18 cellular contexts compared by ENCODE assay signal in the genomic region with DNA sequence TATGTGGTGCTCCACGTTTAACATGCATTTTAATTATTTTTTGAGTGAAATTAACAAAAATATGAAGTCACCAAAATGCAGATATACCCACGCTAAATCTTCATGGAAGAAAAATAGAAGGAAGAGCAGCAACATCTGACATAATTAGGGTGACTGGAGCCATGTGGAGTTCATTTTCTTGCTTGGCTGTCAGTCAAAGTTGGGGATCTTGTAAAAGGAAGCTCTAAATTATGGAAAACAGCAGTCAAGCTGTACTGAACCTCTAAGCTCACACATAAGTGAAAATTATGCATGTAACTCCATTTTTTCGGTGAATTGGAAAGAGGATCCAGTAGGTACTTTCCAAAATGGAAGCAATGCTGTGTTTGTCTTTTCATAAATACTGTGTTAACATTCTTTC. TPM values are rescaled to one million over a fixed set of nuclear protein-coding genes. Genes with fewer than 3 reads are reported as not detected.
DNase-seq lines count a peak whose midpoint lies in the region; TF ChIP-seq lines count a peak whose summit lies in the region.
"Had no signal": no experiment of that assay in that cellular context is flagged by ENCODE, and none has a peak within 500 bp of the region (broad histone marks: within the 10 kb centered on the region; RNA-seq: fewer than 3 reads in every experiment).

No MANE protein-coding gene starts in this region.

- H3K4me1 Mint-ChIP-seq in H9 = peaks cover 6 to 10% of the 10 kb centered on the region in 2 experiments; a peak in 3 of 4 replicates
- H3K4me1 Mint-ChIP-seq in activated T-cell treated with anti-CD3 and anti-CD28 coated beads, Interleukin-2, amount 50 U/mL, for 24 hours (ENCODE audit: low read depth) = no peaks in the 10 kb centered on the region
- H3K4me1 Mint-ChIP-seq: B cell had no signal

- H3K27me3 ChIP-seq in H9 (ENCODE audit: insufficient read depth, low read length) = no peaks in the 10 kb centered on the region
- H3K27me3 ChIP-seq in OCI-LY3 (ENCODE audit: low read depth, low read length) = no peaks in the 10 kb centered on the region

- H3K9ac ChIP-seq in H9 (ENCODE audit: extremely low read depth, insufficient read length, low read length) (no peak overlapping the region), OCI-LY3 (ENCODE audit: low read length) (no peak overlapping the region)

- no peaks in the 10 kb centered on the region for H4K20me1 ChIP-seq in H9 (ENCODE audit: control insufficient read depth, insufficient read depth, insufficient read length)
- no peaks in the 10 kb centered on the region for H4K20me1 ChIP-seq in OCI-LY3 (ENCODE audit: insufficient read depth, low read length)

- H2BK12ac ChIP-seq in H9 (ENCODE audit: insufficient read length, low read depth, low read length) = no peak overlapping the region

- H2BK5ac ChIP-seq in H9 (ENCODE audit: insufficient read length, low read length) = peak overlapping the region; percentile 53

- no peak overlapping the region for H2BK20ac ChIP-seq in H9 (ENCODE audit: low read depth, low read length, poor library complexity, severe bottlenecking)

- H3K36me3 Mint-ChIP-seq in H9 (ENCODE audit: insufficient read depth in 1 of 3, low read depth in 3 of 3) = no peaks in the 10 kb centered on the region
- H3K36me3 Mint-ChIP-seq in activated T-cell treated with anti-CD3 and anti-CD28 coated beads, Interleukin-2, amount 50 U/mL, for 24 hours (ENCODE audit: low read depth) = no peaks in the 10 kb centered on the region

- no peak overlapping the region for H2AFZ ChIP-seq in H9 (ENCODE audit: low read length)
- peak overlapping the region; percentile 33; the same call in 1 of the 2 replicates for H2AFZ ChIP-seq in OCI-LY3 (ENCODE audit: low read depth, low read length)

- no peak overlapping the region for H2AK5ac ChIP-seq in H9 (ENCODE audit: insufficient read length, low read length)

- H3K27ac ChIP-seq in H9 (ENCODE audit: insufficient read length, low read depth, low read length) = no peak overlapping the region
- H3K27ac ChIP-seq in OCI-LY3 (ENCODE audit: low read length) = no peak overlapping the region
- H3K27ac ChIP-seq: RWPE1 had no signal

- H3K18ac ChIP-seq in H9 (ENCODE audit: insufficient read length, low read depth, low read length) = no peak overlapping the region

- no peak for DNase-seq in H9
- DNase-seq in fibroblast of mammary gland (ENCODE audit: low read depth) = peak; percentile 40
- peak; percentile 63 for DNase-seq in putamen (ENCODE audit: low spot score)
- no peak for DNase-seq in NK-92 treated with Interleukin-12 subunit alpha and Interleukin-12 subunit beta, amount 100 ng/mL, for 24 hours (lab: John Stamatoyannopoulos, UW)
- no peak for DNase-seq in NCI-H526 (lab: John Stamatoyannopoulos, UW)
- no peak for DNase-seq in activated T-cell treated with anti-CD3 and anti-CD28 coated beads, Interleukin-2, amount 50 U/mL, for 24 hours
- DNase-seq: GDM1, HCEC 1CT, Karpas-422, NCI-H1436, NCI-H2029, NCI-H748 treated with DMSO at 0.1 percent for 48 hours, PC-3, SIG-M5 had no signal

- H3K27me3 Mint-ChIP-seq in H9 (ENCODE audit: low read depth) = no peaks in the 10 kb centered on the region
- H3K27me3 Mint-ChIP-seq in activated T-cell treated with anti-CD3 and anti-CD28 coated beads, Interleukin-2, amount 50 U/mL, for 24 hours = no peaks in the 10 kb centered on the region
- H3K27me3 Mint-ChIP-seq: B cell had no signal

- no peak overlapping the region for H2BK15ac ChIP-seq in H9 (ENCODE audit: low read depth, low read length)

- no peak overlapping the region for H3K56ac ChIP-seq in H9 (ENCODE audit: insufficient read length, low read depth, low read length)

- H3K14ac ChIP-seq in H9 (ENCODE audit: insufficient read depth, low read length) = no peak overlapping the region

- no peak overlapping the region for H2BK120ac ChIP-seq in H9 (ENCODE audit: low read depth, low read length, poor library complexity, severe bottlenecking)

- H3K9me3 ChIP-seq in H9 (ENCODE audit: control insufficient read depth, low read depth, low read length) (no peaks in the 10 kb centered on the region), OCI-LY3 (ENCODE audit: insufficient read depth, low read length) (no peaks in the 10 kb centered on the region)

- no peaks in the 10 kb centered on the region; a peak in 2 of 5 replicates for H3K9me3 Mint-ChIP-seq in H9
- no peaks in the 10 kb centered on the region for H3K9me3 Mint-ChIP-seq in activated T-cell treated with anti-CD3 and anti-CD28 coated beads, Interleukin-2, amount 50 U/mL, for 24 hours

- TF ChIP-seq CTCF in H9 (conservative IDR thresholded peaks at IDR 0.05) (no peak), OCI-LY3 (IDR thresholded peaks at IDR 0.05; ENCODE audit: low read depth, low read length) (no peak), fibroblast of mammary gland (conservative IDR thresholded peaks at IDR 0.05; ENCODE audit: control insufficient read depth, insufficient read depth, low read depth, low read length) (no peak)

- no peak overlapping the region for H3K4ac ChIP-seq in H9 (ENCODE audit: low read depth, low read length)

- H3K36me3 ChIP-seq in OCI-LY3 (replicated peaks; ENCODE audit: low read depth, low read length) = no peaks in the 10 kb centered on the region

- no peak overlapping the region for H4K8ac ChIP-seq in H9 (replicated peaks; ENCODE audit: insufficient read length, low read depth, low read length)

- H3K4me3 ChIP-seq in OCI-LY3 (ENCODE audit: low read length) (no peak overlapping the region), fibroblast of mammary gland (ENCODE audit: control insufficient read depth, low read depth, low read length) (no peak overlapping the region)

- H3K4me3 Mint-ChIP-seq in H9 = no peak overlapping the region
- no peak overlapping the region for H3K4me3 Mint-ChIP-seq in activated T-cell treated with anti-CD3 and anti-CD28 coated beads, Interleukin-2, amount 50 U/mL, for 24 hours
- H3K4me3 Mint-ChIP-seq: B cell had no signal

- H3K4me2 ChIP-seq in H9 (ENCODE audit: insufficient read depth, insufficient read length, low read length) = no peak overlapping the region
- H3K4me2 ChIP-seq in OCI-LY3 (ENCODE audit: low read length) = no peak overlapping the region

- H3K23ac ChIP-seq in H9 (ENCODE audit: insufficient read length, low read depth, low read length) = no peak overlapping the region

- H3T11ph ChIP-seq in H9 (ENCODE audit: low read length) = no peak overlapping the region

- no peaks in the 10 kb centered on the region for H3K23me2 ChIP-seq in H9 (ENCODE audit: insufficient read length, low read depth, low read length, poor library complexity, severe bottlenecking)

- H4K91ac ChIP-seq in H9 (ENCODE audit: insufficient read length, low read depth, low read length) = no peak overlapping the region

- H3K4me1 ChIP-seq in H9 (ENCODE audit: insufficient read depth, low read length) (no peaks in the 10 kb centered on the region), OCI-LY3 (ENCODE audit: low read length) (no peaks in the 10 kb centered on the region)

- H3K27ac Mint-ChIP-seq in H9 = no peak overlapping the region
- no peak overlapping the region for H3K27ac Mint-ChIP-seq in activated T-cell treated with anti-CD3 and anti-CD28 coated beads, Interleukin-2, amount 50 U/mL, for 24 hours
- H3K27ac Mint-ChIP-seq: B cell had no signal

- H3K79me1 ChIP-seq in H9 (ENCODE audit: insufficient read depth, low read depth, low read length, poor library complexity, severe bottlenecking) = no peaks in the 10 kb centered on the region

- no peak overlapping the region for H4K5ac ChIP-seq in H9 (ENCODE audit: insufficient read length, low read depth, low read length)

- H3K79me2 ChIP-seq in H9 (ENCODE audit: insufficient read depth, low read length) = no peaks in the 10 kb centered on the region
- H3K79me2 ChIP-seq in OCI-LY3 (ENCODE audit: low read length) = no peaks in the 10 kb centered on the region

- WGBS in H9 (ENCODE audit: extremely low coverage, insufficient read length, low lambda C conversion rate) = no CpG with 5 or more reads among the region's 3 CpGs

RNA-seq across cellular contexts. Expression of gene PDGFC, which starts 9.7 kb away (rescaled TPM):
- total RNA-seq in H9 (2021) = 3.9 and 4.5 TPM in 2 replicates
- total RNA-seq: T-helper 1 cell treated with Interleukin-12 subunit alpha and Interleukin-12 subunit beta and Interleukin-4 antibody, amounts not matched to agents 30 ng/mL and 1 ng/mL, for 36 hours had no signal

Comparison
In these comparisons a context has a peak if more than half of its experiments do, and no peak if none do; other contexts are left out.
1. DNase-seq: peak in fibroblast of mammary gland (single experiment) and putamen (single experiment); none in H9 (single experiment), NK-92 treated with Interleukin-12 subunit alpha and Interleukin-12 subunit beta, amount 100 ng/mL, for 24 hours (single experiment), NCI-H526 (0 of 2) and activated T-cell treated with anti-CD3 and anti-CD28 coated beads, Interleukin-2, amount 50 U/mL, for 24 hours (single experiment).